In genomic region chr21:45982758-45983731, GRCh38 we compare ENCODE assay signal across 9 cellular contexts. TPM values are rescaled to one million over a fixed set of nuclear protein-coding genes. Genes with fewer than 3 reads are reported as not detected.
A peak's percentile ranks its signal among the peaks of the same experiment; 100 is the strongest.
DNase-seq lines count a peak whose midpoint lies in the region; ATAC-seq and TF ChIP-seq lines count a peak whose summit lies in the region.
"Had no signal": no experiment of that assay in that cellular context is flagged by ENCODE, and none has a peak within 500 bp of the region (broad histone marks: within the 10 kb centered on the region; RNA-seq: fewer than 3 reads in every experiment).

No MANE protein-coding gene starts in this region.

- H3K36me3 ChIP-seq in mucosa of descending colon (ENCODE audit: low read depth) = no peaks in the 10 kb centered on the region
- no peaks in the 10 kb centered on the region for H3K36me3 ChIP-seq in urinary bladder (ENCODE audit: insufficient read depth)

- peak overlapping the region; percentile 22 for H3K27ac Mint-ChIP-seq in chondrocyte (ENCODE audit: unreplicated experiment)

- TF ChIP-seq CTCF in chondrocyte (IDR thresholded peaks at IDR 0.05) = peak; percentile 30
- no peak for TF ChIP-seq CTCF in mucosa of descending colon (IDR thresholded peaks at IDR 0.05)

- peaks cover 31% of the 10 kb centered on the region for H3K4me1 Mint-ChIP-seq in chondrocyte (ENCODE audit: low read depth)

- H3K9me3 Mint-ChIP-seq in chondrocyte (ENCODE audit: low read depth) = no peaks in the 10 kb centered on the region

- intact Hi-C loops in Right ventricle myocardium superior (cut with DNase I) = loop anchor here (10.0 kb wide), 1 partner anchor 72 kb away; no protein-coding TSS in a partner anchor
- intact Hi-C loops in Right ventricle myocardium inferior (cut with DNase I) = no loop called here
- intact Hi-C loops in mucosa of descending colon (cut with DNase I, micrococcal nuclease) = loop anchor here in 1 of 2 donors (2.0 kb wide), 1 partner anchor 116 kb away; the partner anchor contains the start of gene COL6A2

- H3K27me3 Mint-ChIP-seq in chondrocyte (ENCODE audit: low read depth) = no peaks in the 10 kb centered on the region

- ATAC-seq in Right ventricle myocardium superior (ENCODE audit: poor library complexity) (peak; percentile 1), Right ventricle myocardium inferior (no peak), mucosa of descending colon (no peak), HG02938 (IDR thresholded peaks at IDR 0.05; ENCODE audit: unreplicated experiment) (no peak)

- no peaks in the 10 kb centered on the region for H3K9me3 ChIP-seq in mucosa of descending colon

- H3K36me3 Mint-ChIP-seq in chondrocyte (ENCODE audit: low read depth) = peaks cover 16% of the 10 kb centered on the region

- peaks cover 11% of the 10 kb centered on the region for H3K4me1 ChIP-seq in mucosa of descending colon (ENCODE audit: low read depth)
- H3K4me1 ChIP-seq in urinary bladder (ENCODE audit: insufficient read depth) = no peaks in the 10 kb centered on the region

- peak overlapping the region; percentile 87 for H3K27ac ChIP-seq in urinary bladder (ENCODE audit: low read depth)

- H3K4me3 Mint-ChIP-seq in chondrocyte (ENCODE audit: unreplicated experiment) = peak overlapping the region; percentile 78

- peak; percentile 44 for DNase-seq in Right ventricle myocardium superior
- no peak for DNase-seq in Right ventricle myocardium inferior (ENCODE audit: missing footprints)
- no peak for DNase-seq in chondrocyte (ENCODE audit: low spot score)
- peak in 2 of 3 donors; percentile 31 to 50 for DNase-seq in mucosa of descending colon
- DNase-seq in NCI-H2107 (lab: John Stamatoyannopoulos, UW) = no peak
- no peak for DNase-seq in NCI-H1092 (lab: John Stamatoyannopoulos, UW)
- DNase-seq: effector CD8-positive, alpha-beta T cell had no signal

- H3K4me3 ChIP-seq in mucosa of descending colon (peak overlapping the region; percentile 22), urinary bladder (ENCODE audit: low read depth, low read length) (peak overlapping the region; percentile 76)

- WGBS in urinary bladder = 20% methylated on average over 53 of the region's 53 CpGs

RNA-seq across cellular contexts. Expression of gene COL6A1, which starts 1.5 kb away (rescaled TPM):
- total RNA-seq in Right ventricle myocardium superior = 173 TPM
- 228 TPM for total RNA-seq in Right ventricle myocardium inferior
- total RNA-seq in chondrocyte = 994 to 1,063 TPM (median 1,052 TPM) in 3 replicates
- 100 to 1,000 TPM in 2 of 3 donors, 10 to 100 TPM in 1; 45.0 to 663 (median 114) TPM for total RNA-seq in mucosa of descending colon
- 678 TPM for total RNA-seq in urinary bladder
- 1,050 TPM for polyA plus RNA-seq in urinary bladder

Comparison
In these comparisons a context has a peak if more than half of its experiments do, and no peak if none do; other contexts are left out.
1. DNase-seq: peak in Right ventricle myocardium superior (single experiment) and mucosa of descending colon (2 of 3); none in Right ventricle myocardium inferior (single experiment), chondrocyte (single experiment), NCI-H2107 (single experiment) and NCI-H1092 (single experiment).